12 cellular contexts compared by ENCODE assay signal in the genomic region with DNA sequence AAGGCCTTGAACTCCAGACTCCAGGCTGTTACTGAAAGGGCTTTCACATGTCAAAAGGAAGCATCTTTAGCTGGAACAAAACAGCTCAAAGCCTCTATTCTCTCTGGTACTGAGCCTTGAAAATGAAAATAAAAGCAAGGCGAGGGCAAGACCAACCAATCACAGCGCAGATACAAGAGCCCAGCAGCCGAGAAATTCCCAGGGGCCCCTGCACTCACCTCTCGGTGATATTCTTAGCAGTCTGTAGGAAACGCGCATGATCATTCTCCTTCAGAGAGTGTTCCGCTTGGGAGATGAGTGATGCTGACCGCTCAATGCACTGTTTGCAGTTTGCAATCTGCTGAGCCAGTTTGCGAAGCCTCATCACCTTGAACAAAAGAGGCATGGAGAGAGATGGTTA.
DNase-seq lines count a peak whose midpoint lies in the region; ATAC-seq, FAIRE-seq and TF ChIP-seq lines count a peak whose summit lies in the region.
"Had no signal": no experiment of that assay in that cellular context is flagged by ENCODE, and none has a peak within 500 bp of the region (broad histone marks: within the 10 kb centered on the region; RNA-seq: fewer than 3 reads in every experiment).

No MANE protein-coding gene starts in this region.

- no peaks in the 10 kb centered on the region for H3K27me3 ChIP-seq in sigmoid colon

- BruUV-seq in OCI-LY7 (replicated peaks; lab: Mats Ljungman, UMichigan) = no TSS peak

- CTCF ChIA-PET in OCI-LY7 (lab: Charles Lee; ENCODE audit: unreplicated experiment) = no interaction called here

- no peak overlapping the region for H3K27ac ChIP-seq in OCI-LY7 (ENCODE audit: low read depth, low read length, poor library complexity, severe bottlenecking)
- H3K27ac ChIP-seq in sigmoid colon = peak overlapping the region in 3 of 4 donors; percentile 28 to 65 (median 55)

- H3K36me3 ChIP-seq in OCI-LY7 (ENCODE audit: insufficient read depth, low read length) (no peaks in the 10 kb centered on the region), sigmoid colon (peaks cover 0 to 7% (median 2%) of the 10 kb centered on the region in 4 donors)

- TF ChIP-seq EP300 in sigmoid colon (IDR thresholded peaks at IDR 0.05) = no peak

- FAIRE-seq in GM12892 (lab: Jason Lieb, UNC) = no peak
- FAIRE-seq: endometrium had no signal

- POLR2A ChIA-PET in OCI-LY7 (lab: Charles Lee) = interaction anchor here (0.7 kb wide), 1 partner anchor 19 kb away, joined by 4 read pairs; no protein-coding TSS in a partner anchor

- TF ChIP-seq POLR2A in sigmoid colon (IDR thresholded peaks at IDR 0.05) = no peak
- no peak for TF ChIP-seq POLR2A in GM12892 (IDR thresholded peaks at IDR 0.05; ENCODE audit: low read depth, low read length)

- no peaks in the 10 kb centered on the region for H3K9me2 ChIP-seq in OCI-LY7 (ENCODE audit: insufficient read depth, low read length)

- H3K4me1 ChIP-seq in OCI-LY7 (ENCODE audit: insufficient read depth, low read length, poor library complexity, severe bottlenecking) (no peaks in the 10 kb centered on the region), sigmoid colon (peaks cover 0 to 32% (median 8%) of the 10 kb centered on the region in 4 donors)

- H3K4me3 ChIP-seq in OCI-LY7 (ENCODE audit: low read depth, low read length, poor library complexity, severe bottlenecking) = no peak overlapping the region
- no peak overlapping the region for H3K4me3 ChIP-seq in sigmoid colon
- H3K4me3 ChIP-seq: lung had no signal

- ATAC-seq in GM19043 (IDR thresholded peaks at IDR 0.05; ENCODE audit: low read depth, unreplicated experiment) = peak; percentile 73
- ATAC-seq in HG02852 (IDR thresholded peaks at IDR 0.05; ENCODE audit: unreplicated experiment) = peak; percentile 85

- 76 to 95% methylated on average over 9 of the region's 9 CpGs for WGBS in sigmoid colon, 2 donors

- no peaks in the 10 kb centered on the region for H3K79me2 ChIP-seq in OCI-LY7 (ENCODE audit: insufficient read depth, low read depth, low read length)

- H3K9me3 ChIP-seq in OCI-LY7 (ENCODE audit: low read length) (no peaks in the 10 kb centered on the region), sigmoid colon (no peaks in the 10 kb centered on the region)

- DNase-seq in OCI-LY7 (ENCODE audit: low spot score) = no peak
- DNase-seq in sigmoid colon = no peak
- DNase-seq in NCI-H69 (lab: John Stamatoyannopoulos, UW) = no peak
- no peak for DNase-seq in GM12892 (ENCODE audit: insufficient read length)
- DNase-seq in effector CD4-positive, alpha-beta T cell = no peak
- DNase-seq in AG08395 (ENCODE audit: low spot score) = no peak
- DNase-seq: activated effector memory CD4-positive, alpha-beta T cell treated with anti-CD3 and anti-CD28 coated beads, Interleukin-2, amount 50 U/mL, for 16 hours; NCI-H526 had no signal

- no peak overlapping the region for H2AFZ ChIP-seq in OCI-LY7 (ENCODE audit: low read length)

- intact Hi-C loops in OCI-LY7 (cut with micrococcal nuclease; ENCODE audit: unreplicated experiment) = no loop called here
- intact Hi-C loops in sigmoid colon (cut with DNase I) = no loop called here

- no peak for TF ChIP-seq CTCF in OCI-LY7 (conservative IDR thresholded peaks at IDR 0.05; ENCODE audit: low read length)
- TF ChIP-seq CTCF in sigmoid colon (IDR thresholded peaks at IDR 0.05) = no peak

- H3K4me2 ChIP-seq in OCI-LY7 (ENCODE audit: low read length) = 0 out of 2 replicates have a peak overlapping the region, but pooled peaks have one; percentile 1

- no peaks in the 10 kb centered on the region for H4K20me1 ChIP-seq in OCI-LY7 (ENCODE audit: insufficient read depth, low read length)
